ENCODE assay signal across 19 cellular contexts in genomic region chr20:19404836-19405235, GRCh38.
A peak's percentile ranks its signal among the peaks of the same experiment; 100 is the strongest.
DNase-seq lines count a peak whose midpoint lies in the region; ATAC-seq and TF ChIP-seq lines count a peak whose summit lies in the region.
"Had no signal": no experiment of that assay in that cellular context is flagged by ENCODE, and none has a peak within 500 bp of the region (broad histone marks: within the 10 kb centered on the region; RNA-seq: fewer than 3 reads in every experiment).

No MANE protein-coding gene starts in this region.

- H3K27ac ChIP-seq in smooth muscle cell (ENCODE audit: low read depth) = no peak overlapping the region
- H3K27ac ChIP-seq: A549, C4-2B had no signal

- H3K27me3 ChIP-seq in smooth muscle cell (ENCODE audit: low read depth) = no peaks in the 10 kb centered on the region

- H3F3A ChIP-seq in smooth muscle cell (ENCODE audit: low read depth) = no peaks in the 10 kb centered on the region

- no peak overlapping the region for H3K9ac ChIP-seq in smooth muscle cell (ENCODE audit: low read depth)

- H3K4me2 ChIP-seq in smooth muscle cell = peak overlapping the region; percentile 17
- H3K4me2 ChIP-seq: A549, GM23338 had no signal

- H3K4me3 ChIP-seq in smooth muscle cell = no peak overlapping the region
- H3K4me3 ChIP-seq: A549, GM12878, GM23338 had no signal

- H3K4me1 ChIP-seq in smooth muscle cell (ENCODE audit: low read depth) = no peaks in the 10 kb centered on the region
- H3K4me1 ChIP-seq: A549 had no signal

- no peaks in the 10 kb centered on the region for H3K79me2 ChIP-seq in smooth muscle cell (ENCODE audit: low read depth)

- WGBS in smooth muscle cell (ENCODE audit: low lambda C conversion rate) = 59% methylated on average over 3 of the region's 3 CpGs

- no peak for ATAC-seq in HG02885 (IDR thresholded peaks at IDR 0.05; ENCODE audit: poor library complexity, unreplicated experiment)
- ATAC-seq: A549, GM12878, GM23338, HCT116, HepG2 had no signal

- H4K20me1 ChIP-seq in smooth muscle cell (ENCODE audit: low read depth) = no peaks in the 10 kb centered on the region

- no peak overlapping the region for H2AFZ ChIP-seq in smooth muscle cell (ENCODE audit: low read depth)
- H2AFZ ChIP-seq: GM23338 had no signal

- no peaks in the 10 kb centered on the region for H3K36me3 ChIP-seq in smooth muscle cell (ENCODE audit: low read depth)

- H3K9me3 ChIP-seq in smooth muscle cell (replicated peaks; ENCODE audit: low read depth) = no peaks in the 10 kb centered on the region
- H3K9me3 ChIP-seq: A549 had no signal

- TF ChIP-seq CTCF in smooth muscle cell (IDR thresholded peaks at IDR 0.05; ENCODE audit: borderline replicate concordance, insufficient read depth, poor library complexity, severe bottlenecking) = no peak

- DNase-seq in EH (ENCODE audit: low read depth) (peak; percentile 63), M059J (ENCODE audit: low read depth) (peak; percentile 73), islet precursor cell (peak; percentile 72), smooth muscle cell (lab: John Stamatoyannopoulos, UW; ENCODE audit: unreplicated experiment) (no peak), SHP77 (lab: John Stamatoyannopoulos, UW) (no peak), cerebellum (ENCODE audit: low spot score) (no peak)
- DNase-seq: AML-193; CD4-positive, alpha-beta T cell; DMS153; DMS79; HFFc6; KBM-7 had no signal

Comparison
In these comparisons a context has a peak if more than half of its experiments do, and no peak if none do; other contexts are left out.
1. DNase-seq: peak in EH (single experiment), M059J (single experiment) and islet precursor cell (single experiment); none in smooth muscle cell (single experiment), SHP77 (0 of 2) and cerebellum (single experiment).